In the genomic region with DNA sequence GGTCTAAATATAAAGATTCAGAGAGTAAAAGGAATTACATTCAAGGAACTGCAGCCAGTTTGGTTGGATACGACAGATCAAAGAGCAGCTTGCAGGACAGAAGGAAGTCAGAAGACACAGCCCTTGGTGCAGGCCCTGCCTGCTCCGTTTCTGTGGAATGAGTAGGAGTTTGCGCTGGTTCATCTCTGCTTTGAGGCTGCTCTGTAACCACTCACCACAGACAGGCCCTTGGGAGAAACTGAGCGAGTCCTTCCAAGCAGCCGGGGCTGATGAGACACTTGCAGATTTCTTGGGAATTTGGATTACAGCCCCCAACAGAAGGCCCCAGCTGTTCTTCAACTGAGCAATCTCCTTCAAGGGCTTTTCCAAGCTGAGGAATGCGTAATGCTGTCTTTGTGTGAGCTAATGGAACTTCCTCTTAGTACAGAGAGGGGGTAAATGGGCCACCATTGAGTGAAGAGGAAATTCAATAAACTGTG, we compare ENCODE assay signal across 1 cellular context.
TF ChIP-seq lines count a peak whose summit lies in the region.

No MANE protein-coding gene starts in this region.

TF ChIP-seq in K562, 482 proteins besides CTCF, POLR2A, EP300 and RAD21 (continued from another document):
- TF ChIP-seq, protein P1, sequence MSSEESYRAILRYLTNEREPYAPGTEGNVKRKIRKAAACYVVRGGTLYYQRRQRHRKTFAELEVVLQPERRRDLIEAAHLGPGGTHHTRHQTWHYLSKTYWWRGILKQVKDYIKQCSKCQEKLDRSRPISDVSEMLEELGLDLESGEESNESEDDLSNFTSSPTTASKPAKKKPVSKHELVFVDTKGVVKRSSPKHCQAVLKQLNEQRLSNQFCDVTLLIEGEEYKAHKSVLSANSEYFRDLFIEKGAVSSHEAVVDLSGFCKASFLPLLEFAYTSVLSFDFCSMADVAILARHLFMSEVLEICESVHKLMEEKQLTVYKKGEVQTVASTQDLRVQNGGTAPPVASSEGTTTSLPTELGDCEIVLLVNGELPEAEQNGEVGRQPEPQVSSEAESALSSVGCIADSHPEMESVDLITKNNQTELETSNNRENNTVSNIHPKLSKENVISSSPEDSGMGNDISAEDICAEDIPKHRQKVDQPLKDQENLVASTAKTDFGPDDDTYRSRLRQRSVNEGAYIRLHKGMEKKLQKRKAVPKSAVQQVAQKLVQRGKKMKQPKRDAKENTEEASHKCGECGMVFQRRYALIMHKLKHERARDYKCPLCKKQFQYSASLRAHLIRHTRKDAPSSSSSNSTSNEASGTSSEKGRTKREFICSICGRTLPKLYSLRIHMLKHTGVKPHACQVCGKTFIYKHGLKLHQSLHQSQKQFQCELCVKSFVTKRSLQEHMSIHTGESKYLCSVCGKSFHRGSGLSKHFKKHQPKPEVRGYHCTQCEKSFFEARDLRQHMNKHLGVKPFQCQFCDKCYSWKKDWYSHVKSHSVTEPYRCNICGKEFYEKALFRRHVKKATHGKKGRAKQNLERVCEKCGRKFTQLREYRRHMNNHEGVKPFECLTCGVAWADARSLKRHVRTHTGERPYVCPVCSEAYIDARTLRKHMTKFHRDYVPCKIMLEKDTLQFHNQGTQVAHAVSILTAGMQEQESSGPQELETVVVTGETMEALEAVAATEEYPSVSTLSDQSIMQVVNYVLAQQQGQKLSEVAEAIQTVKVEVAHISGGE (CRISPR knock-in tag; IDR thresholded peaks at IDR 0.05): 0 out of 6 replicates have a peak, but pooled peaks of 1 of the 3 experiments have one; percentile 31
- TF ChIP-seq KAT8 (IDR thresholded peaks at IDR 0.05; ENCODE audit: low read depth): 0 out of 2 replicates have a peak, but pooled peaks have one; percentile 7
- TF ChIP-seq, protein P2, sequence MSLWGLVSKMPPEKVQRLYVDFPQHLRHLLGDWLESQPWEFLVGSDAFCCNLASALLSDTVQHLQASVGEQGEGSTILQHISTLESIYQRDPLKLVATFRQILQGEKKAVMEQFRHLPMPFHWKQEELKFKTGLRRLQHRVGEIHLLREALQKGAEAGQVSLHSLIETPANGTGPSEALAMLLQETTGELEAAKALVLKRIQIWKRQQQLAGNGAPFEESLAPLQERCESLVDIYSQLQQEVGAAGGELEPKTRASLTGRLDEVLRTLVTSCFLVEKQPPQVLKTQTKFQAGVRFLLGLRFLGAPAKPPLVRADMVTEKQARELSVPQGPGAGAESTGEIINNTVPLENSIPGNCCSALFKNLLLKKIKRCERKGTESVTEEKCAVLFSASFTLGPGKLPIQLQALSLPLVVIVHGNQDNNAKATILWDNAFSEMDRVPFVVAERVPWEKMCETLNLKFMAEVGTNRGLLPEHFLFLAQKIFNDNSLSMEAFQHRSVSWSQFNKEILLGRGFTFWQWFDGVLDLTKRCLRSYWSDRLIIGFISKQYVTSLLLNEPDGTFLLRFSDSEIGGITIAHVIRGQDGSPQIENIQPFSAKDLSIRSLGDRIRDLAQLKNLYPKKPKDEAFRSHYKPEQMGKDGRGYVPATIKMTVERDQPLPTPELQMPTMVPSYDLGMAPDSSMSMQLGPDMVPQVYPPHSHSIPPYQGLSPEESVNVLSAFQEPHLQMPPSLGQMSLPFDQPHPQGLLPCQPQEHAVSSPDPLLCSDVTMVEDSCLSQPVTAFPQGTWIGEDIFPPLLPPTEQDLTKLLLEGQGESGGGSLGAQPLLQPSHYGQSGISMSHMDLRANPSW (CRISPR knock-in tag; IDR thresholded peaks at IDR 0.05): no peak
- no peak for TF ChIP-seq NR4A1 (CRISPR knock-in tag; IDR thresholded peaks at IDR 0.05)
- TF ChIP-seq NR4A1 (tag; IDR thresholded peaks at IDR 0.05): peak; percentile 11; the same call in 1 of the 2 replicates
- peak; percentile 5; the same call in 1 of the 2 replicates for TF ChIP-seq GATA2 (CRISPR knock-in tag; IDR thresholded peaks at IDR 0.05)
- no peak for TF ChIP-seq KDM4B (IDR thresholded peaks at IDR 0.05; ENCODE audit: borderline replicate concordance in 2 of 2, low read depth in 1 of 2)
- TF ChIP-seq NCOA2 (IDR thresholded peaks at IDR 0.05; ENCODE audit: partially characterized antibody in 2 of 2): no peak
- TF ChIP-seq GATAD2A (IDR thresholded peaks at IDR 0.05): 0 out of 2 replicates have a peak, but pooled peaks have one; percentile 3
- TF ChIP-seq LEF1 (IDR thresholded peaks at IDR 0.05): peak; percentile 65; the same call in 1 of the 2 replicates
- TF ChIP-seq, protein P3, sequence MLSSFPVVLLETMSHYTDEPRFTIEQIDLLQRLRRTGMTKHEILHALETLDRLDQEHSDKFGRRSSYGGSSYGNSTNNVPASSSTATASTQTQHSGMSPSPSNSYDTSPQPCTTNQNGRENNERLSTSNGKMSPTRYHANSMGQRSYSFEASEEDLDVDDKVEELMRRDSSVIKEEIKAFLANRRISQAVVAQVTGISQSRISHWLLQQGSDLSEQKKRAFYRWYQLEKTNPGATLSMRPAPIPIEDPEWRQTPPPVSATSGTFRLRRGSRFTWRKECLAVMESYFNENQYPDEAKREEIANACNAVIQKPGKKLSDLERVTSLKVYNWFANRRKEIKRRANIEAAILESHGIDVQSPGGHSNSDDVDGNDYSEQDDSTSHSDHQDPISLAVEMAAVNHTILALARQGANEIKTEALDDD (IDR thresholded peaks at IDR 0.05): peak; percentile 36; the same call in 1 of the 2 replicates
- TF ChIP-seq CEBPG (CRISPR knock-in tag; IDR thresholded peaks at IDR 0.05): no peak
- 0 out of 4 replicates have a peak, but pooled peaks of 1 of the 2 experiments have one; percentile 5 for TF ChIP-seq CEBPG (tag; conservative IDR thresholded peaks at IDR 0.05 in 1 of 2, IDR thresholded peaks at IDR 0.05 in 1 of 2)
- peak; percentile 29; the same call in 1 of the 2 replicates for TF ChIP-seq ZNF644 (tag; IDR thresholded peaks at IDR 0.05; ENCODE audit: low read depth)
- no peak for TF ChIP-seq PTRF (tag; IDR thresholded peaks at IDR 0.05)
- TF ChIP-seq, protein P4, sequence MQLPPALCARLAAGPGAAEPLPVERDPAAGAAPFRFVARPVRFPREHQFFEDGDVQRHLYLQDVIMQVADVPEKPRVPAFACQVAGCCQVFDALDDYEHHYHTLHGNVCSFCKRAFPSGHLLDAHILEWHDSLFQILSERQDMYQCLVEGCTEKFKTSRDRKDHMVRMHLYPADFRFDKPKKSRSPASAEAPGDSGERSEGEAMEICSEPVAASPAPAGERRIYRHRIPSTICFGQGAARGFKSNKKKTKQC (CRISPR knock-in tag; IDR thresholded peaks at IDR 0.05): no peak
- TF ChIP-seq TAF9B (IDR thresholded peaks at IDR 0.05; ENCODE audit: partially characterized antibody): peak; percentile 2
- TF ChIP-seq, protein P5, sequence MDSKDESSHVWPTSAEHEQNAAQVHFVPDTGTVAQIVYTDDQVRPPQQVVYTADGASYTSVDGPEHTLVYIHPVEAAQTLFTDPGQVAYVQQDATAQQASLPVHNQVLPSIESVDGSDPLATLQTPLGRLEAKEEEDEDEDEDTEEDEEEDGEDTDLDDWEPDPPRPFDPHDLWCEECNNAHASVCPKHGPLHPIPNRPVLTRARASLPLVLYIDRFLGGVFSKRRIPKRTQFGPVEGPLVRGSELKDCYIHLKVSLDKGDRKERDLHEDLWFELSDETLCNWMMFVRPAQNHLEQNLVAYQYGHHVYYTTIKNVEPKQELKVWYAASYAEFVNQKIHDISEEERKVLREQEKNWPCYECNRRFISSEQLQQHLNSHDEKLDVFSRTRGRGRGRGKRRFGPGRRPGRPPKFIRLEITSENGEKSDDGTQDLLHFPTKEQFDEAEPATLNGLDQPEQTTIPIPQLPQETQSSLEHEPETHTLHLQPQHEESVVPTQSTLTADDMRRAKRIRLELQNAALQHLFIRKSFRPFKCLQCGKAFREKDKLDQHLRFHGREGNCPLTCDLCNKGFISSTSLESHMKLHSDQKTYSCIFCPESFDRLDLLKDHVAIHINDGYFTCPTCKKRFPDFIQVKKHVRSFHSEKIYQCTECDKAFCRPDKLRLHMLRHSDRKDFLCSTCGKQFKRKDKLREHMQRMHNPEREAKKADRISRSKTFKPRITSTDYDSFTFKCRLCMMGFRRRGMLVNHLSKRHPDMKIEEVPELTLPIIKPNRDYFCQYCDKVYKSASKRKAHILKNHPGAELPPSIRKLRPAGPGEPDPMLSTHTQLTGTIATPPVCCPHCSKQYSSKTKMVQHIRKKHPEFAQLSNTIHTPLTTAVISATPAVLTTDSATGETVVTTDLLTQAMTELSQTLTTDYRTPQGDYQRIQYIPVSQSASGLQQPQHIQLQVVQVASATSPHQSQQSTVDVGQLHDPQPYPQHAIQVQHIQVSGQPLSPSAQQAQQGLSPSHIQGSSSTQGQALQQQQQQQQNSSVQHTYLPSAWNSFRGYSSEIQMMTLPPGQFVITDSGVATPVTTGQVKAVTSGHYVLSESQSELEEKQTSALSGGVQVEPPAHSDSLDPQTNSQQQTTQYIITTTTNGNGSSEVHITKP (IDR thresholded peaks at IDR 0.05; ENCODE audit: partially characterized antibody): no peak
- TF ChIP-seq ETV6 (IDR thresholded peaks at IDR 0.05; ENCODE audit: borderline replicate concordance in 1 of 2, low read depth in 2 of 2, low read length in 1 of 2): peak in 1 of 2 experiments; percentile 29; a peak in 2 of 4 replicates
- no peak for TF ChIP-seq ETV6 (CRISPR knock-in tag; IDR thresholded peaks at IDR 0.05; ENCODE audit: borderline replicate concordance)
- peak; percentile 64; the same call in 1 of the 2 replicates for TF ChIP-seq GTF2E2 (tag; IDR thresholded peaks at IDR 0.05)
